Comparison of ENCODE assay signal across 1 cellular context in the genomic region with DNA sequence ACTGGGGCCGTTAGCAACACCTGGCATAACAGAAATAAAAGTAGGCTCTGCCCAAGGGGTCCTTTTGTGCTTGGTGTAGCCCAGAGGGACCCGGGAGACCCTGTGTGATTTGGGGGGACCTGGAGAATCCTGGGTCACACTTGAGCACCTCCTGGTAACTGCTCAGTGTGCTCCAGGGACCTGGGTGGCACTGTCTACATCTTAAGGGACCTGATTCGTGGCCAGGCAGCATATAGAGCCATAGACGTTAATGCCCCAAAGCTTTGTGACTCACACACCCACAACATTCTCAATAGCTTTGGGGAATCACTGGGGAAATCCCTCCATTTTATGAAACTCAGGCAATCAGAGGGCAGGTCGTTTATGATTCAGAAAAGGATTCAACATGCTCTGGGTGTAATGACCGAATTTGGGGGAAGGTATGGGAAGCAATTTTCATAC.
TF ChIP-seq lines count a peak whose summit lies in the region.

No MANE protein-coding gene starts in this region.

TF ChIP-seq in HCT116, 20 proteins besides CTCF, POLR2A, EP300 and RAD21 (continued from another document):
- TF ChIP-seq, protein P1, sequence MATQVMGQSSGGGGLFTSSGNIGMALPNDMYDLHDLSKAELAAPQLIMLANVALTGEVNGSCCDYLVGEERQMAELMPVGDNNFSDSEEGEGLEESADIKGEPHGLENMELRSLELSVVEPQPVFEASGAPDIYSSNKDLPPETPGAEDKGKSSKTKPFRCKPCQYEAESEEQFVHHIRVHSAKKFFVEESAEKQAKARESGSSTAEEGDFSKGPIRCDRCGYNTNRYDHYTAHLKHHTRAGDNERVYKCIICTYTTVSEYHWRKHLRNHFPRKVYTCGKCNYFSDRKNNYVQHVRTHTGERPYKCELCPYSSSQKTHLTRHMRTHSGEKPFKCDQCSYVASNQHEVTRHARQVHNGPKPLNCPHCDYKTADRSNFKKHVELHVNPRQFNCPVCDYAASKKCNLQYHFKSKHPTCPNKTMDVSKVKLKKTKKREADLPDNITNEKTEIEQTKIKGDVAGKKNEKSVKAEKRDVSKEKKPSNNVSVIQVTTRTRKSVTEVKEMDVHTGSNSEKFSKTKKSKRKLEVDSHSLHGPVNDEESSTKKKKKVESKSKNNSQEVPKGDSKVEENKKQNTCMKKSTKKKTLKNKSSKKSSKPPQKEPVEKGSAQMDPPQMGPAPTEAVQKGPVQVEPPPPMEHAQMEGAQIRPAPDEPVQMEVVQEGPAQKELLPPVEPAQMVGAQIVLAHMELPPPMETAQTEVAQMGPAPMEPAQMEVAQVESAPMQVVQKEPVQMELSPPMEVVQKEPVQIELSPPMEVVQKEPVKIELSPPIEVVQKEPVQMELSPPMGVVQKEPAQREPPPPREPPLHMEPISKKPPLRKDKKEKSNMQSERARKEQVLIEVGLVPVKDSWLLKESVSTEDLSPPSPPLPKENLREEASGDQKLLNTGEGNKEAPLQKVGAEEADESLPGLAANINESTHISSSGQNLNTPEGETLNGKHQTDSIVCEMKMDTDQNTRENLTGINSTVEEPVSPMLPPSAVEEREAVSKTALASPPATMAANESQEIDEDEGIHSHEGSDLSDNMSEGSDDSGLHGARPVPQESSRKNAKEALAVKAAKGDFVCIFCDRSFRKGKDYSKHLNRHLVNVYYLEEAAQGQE (IDR thresholded peaks at IDR 0.05; ENCODE audit: low read depth) = no peak
- TF ChIP-seq CEBPB (IDR thresholded peaks at IDR 0.05; ENCODE audit: low read depth) = no peak
- no peak for TF ChIP-seq TCF7L2 (IDR thresholded peaks at IDR 0.05; ENCODE audit: borderline replicate concordance, extremely low read depth, insufficient read depth, insufficient read length)
- TF ChIP-seq YY1 (IDR thresholded peaks at IDR 0.05; ENCODE audit: extremely low read depth, insufficient replicate concordance, low read depth, low read length) = no peak
- no peak for TF ChIP-seq EZH2 (IDR thresholded peaks at IDR 0.05)
